25 cellular contexts compared by ENCODE assay signal in genomic region chr10:76497671-76498070, GRCh38.
"Had no signal": no experiment of that assay in that cellular context is flagged by ENCODE, and none has a peak within 500 bp of the region (broad histone marks: within the 10 kb centered on the region; RNA-seq: fewer than 3 reads in every experiment).

No MANE protein-coding gene starts in this region.

- H2AFZ ChIP-seq: hepatocyte had no signal

- H3K4me2 ChIP-seq: hepatocyte had no signal

- H3K4me3 ChIP-seq: colonic mucosa, esophagus squamous epithelium, gastroesophageal sphincter, heart left ventricle, hepatocyte, left ventricle myocardium inferior, lower lobe of right lung, mucosa of descending colon had no signal

- ATAC-seq: effector memory CD8-positive, alpha-beta T cell; esophagus mucosa; foreskin keratinocyte; gastroesophageal sphincter; heart left ventricle; left colon; left lobe of liver; lower lobe of right lung; mucosa of descending colon had no signal

- H3K27ac ChIP-seq: colonic mucosa, epithelial cell of prostate, esophagus squamous epithelium, foreskin keratinocyte, gastroesophageal sphincter, heart left ventricle, hepatocyte, left ventricle myocardium inferior, lower lobe of right lung had no signal

- H3K36me3 ChIP-seq: colonic mucosa, esophagus squamous epithelium, gastroesophageal sphincter, heart left ventricle, lower lobe of right lung had no signal

- H3K27me3 ChIP-seq: colonic mucosa, esophagus squamous epithelium, foreskin keratinocyte, gastroesophageal sphincter, heart left ventricle, hepatocyte had no signal

- H3K79me2 ChIP-seq: hepatocyte had no signal

- DNase-seq: colonic mucosa; cortex of kidney; effector CD8-positive, alpha-beta T cell; effector memory CD8-positive, alpha-beta T cell; endodermal cell; erythroblast; esophagus squamous epithelium; foreskin keratinocyte; heart left ventricle; hypothalamus; immature natural killer cell; islet precursor cell; kidney; kidney glomerular epithelial cell; left colon; left ventricle myocardium inferior; lower lobe of right lung; mesenchymal stem cell; mucosa of descending colon; naive B cell had no signal

- H3K4me1 ChIP-seq: colonic mucosa, esophagus squamous epithelium, gastroesophageal sphincter, heart left ventricle, left ventricle myocardium inferior, lower lobe of right lung had no signal

- H3K9me3 ChIP-seq: colonic mucosa, esophagus squamous epithelium, mucosa of descending colon had no signal
